Comparison of ENCODE assay signal across 9 cellular contexts in genomic region chr10:4849555-4850242, GRCh38. TPM values are rescaled to one million over a fixed set of nuclear protein-coding genes. Genes with fewer than 3 reads are reported as not detected.
A peak's percentile ranks its signal among the peaks of the same experiment; 100 is the strongest.
DNase-seq lines count a peak whose midpoint lies in the region; ATAC-seq and TF ChIP-seq lines count a peak whose summit lies in the region.
"Had no signal": no experiment of that assay in that cellular context is flagged by ENCODE, and none has a peak within 500 bp of the region (broad histone marks: within the 10 kb centered on the region; RNA-seq: fewer than 3 reads in every experiment).

No MANE protein-coding gene starts in this region.

- H3K27me3 Mint-ChIP-seq in CD14-positive monocyte (ENCODE audit: low read depth in 3 of 3), result peaks cover 0 to 3% (median 0%) of the 10 kb centered on the region in 3 donors
- H3K27me3 Mint-ChIP-seq: activated naive CD8-positive, alpha-beta T cell had no signal

- DNase-seq in CD14-positive monocyte (ENCODE audit: low spot score), result peak; percentile 93
- DNase-seq in NCI-H524 (lab: John Stamatoyannopoulos, UW), result peak; percentile 53 to 74
- DNase-seq in activated CD4-positive, alpha-beta T cell treated with anti-CD3 and anti-CD28 coated beads for 24 hours (ENCODE audit: low read depth in 2 of 2), result peak; percentile 87 to 91
- DNase-seq in choroid plexus epithelial cell (ENCODE audit: low read depth), result peak; percentile 99
- peak; percentile 93 for DNase-seq in left lobe of liver (ENCODE audit: low spot score)
- DNase-seq in stimulated activated CD4-positive, alpha-beta T cell treated with anti-CD3 and anti-CD28 coated beads, Interleukin-4, amount 100 ng/mL, for 4 hours, result peak; percentile 77 to 87

- peak overlapping the region; percentile 18 for H3K4me3 ChIP-seq in choroid plexus epithelial cell (ENCODE audit: low read depth, low read length)

- peak overlapping the region; percentile 66 to 90 (median 87) for H3K27ac Mint-ChIP-seq in CD14-positive monocyte
- H3K27ac Mint-ChIP-seq: activated naive CD8-positive, alpha-beta T cell had no signal

- peak overlapping the region in 1 of 2 donors; percentile 72 for H3K4me3 Mint-ChIP-seq in CD14-positive monocyte
- H3K4me3 Mint-ChIP-seq: activated naive CD8-positive, alpha-beta T cell had no signal

- H3K4me1 Mint-ChIP-seq in CD14-positive monocyte, result peaks cover 28% of the 10 kb centered on the region

- peaks cover 0 to 3% (median 0%) of the 10 kb centered on the region in 7 donors for H3K9me3 Mint-ChIP-seq in CD14-positive monocyte

- TF ChIP-seq CTCF in CD14-positive monocyte (IDR thresholded peaks at IDR 0.05), result peak; percentile 99
- peak; percentile 100 for TF ChIP-seq CTCF in choroid plexus epithelial cell (conservative IDR thresholded peaks at IDR 0.05; ENCODE audit: low read depth, low read length)

- H3K36me3 Mint-ChIP-seq in CD14-positive monocyte, result no peaks in the 10 kb centered on the region

- ATAC-seq in GM19395 (IDR thresholded peaks at IDR 0.05; ENCODE audit: unreplicated experiment) (peak; percentile 94), HG03460 (IDR thresholded peaks at IDR 0.05; ENCODE audit: unreplicated experiment) (peak; percentile 86), left lobe of liver (peak; percentile 88)

- intact Hi-C loops in CD14-positive monocyte (cut with micrococcal nuclease), result loop anchor here (2.0 to 10.0 kb wide), 7 partner anchors 29 to 775 kb away; no protein-coding TSS in a partner anchor

RNA-seq across cellular contexts. Expression of gene AKR1E2, which starts 23.7 kb away (rescaled TPM):
- under 1 TPM; 0.45 to 0.74 TPM for polyA plus RNA-seq in CD14-positive monocyte
- 1.3 TPM for total RNA-seq in left lobe of liver

Comparison
In these comparisons a context has a peak if more than half of its experiments do, and no peak if none do; other contexts are left out.
1. Peak in every context shown above with its lines: DNase-seq, ATAC-seq and H3K4me3 ChIP-seq.